8 cellular contexts compared by ENCODE assay signal in genomic region chr1:183543619-183544204, GRCh38. TPM values are rescaled to one million over a fixed set of nuclear protein-coding genes. Genes with fewer than 3 reads are reported as not detected.
DNase-seq lines count a peak whose midpoint lies in the region; TF ChIP-seq lines count a peak whose summit lies in the region.

No MANE protein-coding gene starts in this region.

- H3K4me2 ChIP-seq in MM.1S (ENCODE audit: low read depth, low read length) (no peak overlapping the region), SU-DHL-6 (ENCODE audit: low read depth, low read length, poor library complexity, severe bottlenecking) (no peak overlapping the region), osteoblast (ENCODE audit: insufficient read depth, low read length) (no peak overlapping the region)

- H3K9ac ChIP-seq in MM.1S (ENCODE audit: low read length) (no peak overlapping the region), SU-DHL-6 (ENCODE audit: low read length) (no peak overlapping the region)

- H3K27me3 ChIP-seq in MM.1S (replicated peaks; ENCODE audit: insufficient read depth, low read length) (no peaks in the 10 kb centered on the region), SU-DHL-6 (ENCODE audit: low read length) (no peaks in the 10 kb centered on the region), osteoblast (ENCODE audit: insufficient read depth, low read length) (no peaks in the 10 kb centered on the region)

- DNase-seq in CD1c-positive myeloid dendritic cell (ENCODE audit: extremely low spot score) (peak; percentile 56), GM13977 (ENCODE audit: low spot score) (no peak), MM.1S (peak; percentile 59), fibroblast of pulmonary artery (ENCODE audit: low read depth) (peak; percentile 81), osteoblast (ENCODE audit: insufficient read length, low spot score, missing footprints) (peak; percentile 69), activated T-cell treated with anti-CD3 and anti-CD28 coated beads for 4 hours (no peak), mucosa of gallbladder (ENCODE audit: low spot score) (no peak)

- H3F3A ChIP-seq in MM.1S (ENCODE audit: insufficient read depth, low read length), result peaks cover 7% of the 10 kb centered on the region; the same call in 1 of the 2 replicates
- no peaks in the 10 kb centered on the region; the same call in 1 of the 2 replicates for H3F3A ChIP-seq in SU-DHL-6 (ENCODE audit: insufficient read depth)

- H2AFZ ChIP-seq in MM.1S (ENCODE audit: low read length) (no peak overlapping the region), SU-DHL-6 (ENCODE audit: low read depth, low read length, severe bottlenecking) (no peak overlapping the region), osteoblast (ENCODE audit: low read length) (no peak overlapping the region)

- H3K27ac ChIP-seq in MM.1S (ENCODE audit: low read length) (no peak overlapping the region), SU-DHL-6 (ENCODE audit: low read depth, low read length) (no peak overlapping the region), osteoblast (ENCODE audit: low read depth, low read length) (no peak overlapping the region)

- H3K4me3 ChIP-seq in MM.1S (ENCODE audit: low read length) (no peak overlapping the region), SU-DHL-6 (ENCODE audit: insufficient read depth, low read length, poor library complexity, severe bottlenecking) (no peak overlapping the region), fibroblast of pulmonary artery (replicated peaks; ENCODE audit: low read depth, low read length) (no peak overlapping the region), osteoblast (ENCODE audit: insufficient read depth, low read length) (no peak overlapping the region)

- H4K20me1 ChIP-seq in MM.1S (ENCODE audit: insufficient read depth, low read length) (no peaks in the 10 kb centered on the region), SU-DHL-6 (ENCODE audit: low read depth, low read length) (no peaks in the 10 kb centered on the region), osteoblast (ENCODE audit: insufficient read depth, low read length) (no peaks in the 10 kb centered on the region)

- peak; percentile 71 for TF ChIP-seq CTCF in GM13977 (IDR thresholded peaks at IDR 0.05; ENCODE audit: extremely low read depth, insufficient read depth, missing control alignments)
- peak; percentile 83 for TF ChIP-seq CTCF in MM.1S (IDR thresholded peaks at IDR 0.05; ENCODE audit: low read length)
- TF ChIP-seq CTCF in SU-DHL-6 (IDR thresholded peaks at IDR 0.05; ENCODE audit: insufficient read depth, low read length, poor library complexity, severe bottlenecking), result peak; percentile 40
- TF ChIP-seq CTCF in fibroblast of pulmonary artery (IDR thresholded peaks at IDR 0.05; ENCODE audit: low read length, missing control alignments), result peak; percentile 92
- TF ChIP-seq CTCF in osteoblast (IDR thresholded peaks at IDR 0.05; ENCODE audit: extremely low read depth, low read depth, low read length), result peak; percentile 84

- H3K9me2 ChIP-seq in MM.1S (replicated peaks; ENCODE audit: insufficient read depth, low read length) (no peaks in the 10 kb centered on the region), SU-DHL-6 (replicated peaks; ENCODE audit: insufficient read depth, low read length) (no peaks in the 10 kb centered on the region)

- H3K9me3 ChIP-seq in MM.1S (replicated peaks; ENCODE audit: insufficient read depth, low read length) (no peaks in the 10 kb centered on the region), SU-DHL-6 (ENCODE audit: insufficient read depth, low read length) (no peaks in the 10 kb centered on the region), osteoblast (ENCODE audit: low read depth, low read length) (no peaks in the 10 kb centered on the region)

- H3K36me3 ChIP-seq in MM.1S (replicated peaks; ENCODE audit: insufficient read depth, low read length) (peaks cover 41% of the 10 kb centered on the region), SU-DHL-6 (ENCODE audit: low read length) (peaks cover 67% of the 10 kb centered on the region), osteoblast (ENCODE audit: insufficient read depth, low read length) (peaks cover 65% of the 10 kb centered on the region)

- in situ Hi-C loops in GM13977 (cut with MboI; ENCODE audit: low pct_unique_long_range_greater_than_20kb, low sequenced_read_pairs, unreplicated experiment), result no loop called here

- H3K4me1 ChIP-seq in MM.1S (ENCODE audit: low read length) (peaks cover 27% of the 10 kb centered on the region), osteoblast (ENCODE audit: insufficient read depth, low read length) (no peaks in the 10 kb centered on the region)

- H3K79me2 ChIP-seq in MM.1S (ENCODE audit: low read length) (peaks cover 16% of the 10 kb centered on the region), SU-DHL-6 (ENCODE audit: insufficient read depth, low read length) (no peaks in the 10 kb centered on the region), osteoblast (ENCODE audit: insufficient read depth, low read length) (no peaks in the 10 kb centered on the region)

RNA-seq across cellular contexts. Expression of gene NCF2, which starts 46.5 kb away (rescaled TPM):
- total RNA-seq in osteoblast (0.88 and 2.2 TPM in 2 replicates), mucosa of gallbladder (9.6 TPM)

Comparison
In these comparisons a context has a peak if more than half of its experiments do, and no peak if none do; other contexts are left out.
1. DNase-seq: peak in CD1c-positive myeloid dendritic cell (single experiment), MM.1S (single experiment), fibroblast of pulmonary artery (single experiment) and osteoblast (single experiment); none in GM13977 (single experiment), activated T-cell treated with anti-CD3 and anti-CD28 coated beads for 4 hours (single experiment) and mucosa of gallbladder (single experiment).
2. CTCF ChIP-seq: peak in every context shown above with its lines; median percentile 92 in fibroblast of pulmonary artery; 84 in osteoblast; 83 in MM.1S; 71 in GM13977; 40 in SU-DHL-6.